ENCODE assay signal across 1 cellular context in the genomic region with DNA sequence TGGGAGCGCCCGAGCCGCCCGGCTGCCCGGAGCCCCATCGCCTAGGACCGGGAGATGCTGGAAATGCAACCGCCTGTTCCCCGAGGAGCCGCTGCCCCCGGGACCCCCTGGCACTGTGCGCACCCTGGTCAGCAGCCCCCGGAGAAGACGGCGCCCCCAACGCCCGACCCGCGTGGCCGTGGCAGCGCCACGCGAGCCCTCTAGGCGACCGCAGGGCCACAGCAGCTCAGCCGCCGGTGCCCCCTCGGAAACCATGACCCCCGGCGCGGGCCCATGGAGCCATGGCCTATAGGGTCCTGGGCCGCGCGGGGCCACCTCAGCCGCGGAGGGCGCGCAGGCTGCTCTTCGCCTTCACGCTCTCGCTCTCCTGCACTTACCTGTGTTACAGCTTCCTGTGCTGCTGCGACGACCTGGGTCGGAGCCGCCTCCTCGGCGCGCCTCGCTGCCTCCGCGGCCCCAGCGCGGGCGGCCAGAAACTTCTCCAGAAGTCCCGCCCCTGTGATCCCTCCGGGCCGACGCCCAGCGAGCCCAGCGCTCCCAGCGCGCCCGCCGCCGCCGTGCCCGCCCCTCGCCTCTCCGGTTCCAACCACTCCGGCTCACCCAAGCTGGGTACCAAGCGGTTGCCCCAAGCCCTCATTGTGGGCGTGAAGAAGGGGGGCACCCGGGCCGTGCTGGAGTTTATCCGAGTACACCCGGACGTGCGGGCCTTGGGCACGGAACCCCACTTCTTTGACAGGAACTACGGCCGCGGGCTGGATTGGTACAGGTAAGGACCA.
TF ChIP-seq lines count a peak whose summit lies in the region.

No MANE protein-coding gene starts in this region.

TF ChIP-seq in GM23338, 12 proteins besides CTCF, POLR2A, EP300 and RAD21 (continued from another document):
- TF ChIP-seq, protein P1, sequence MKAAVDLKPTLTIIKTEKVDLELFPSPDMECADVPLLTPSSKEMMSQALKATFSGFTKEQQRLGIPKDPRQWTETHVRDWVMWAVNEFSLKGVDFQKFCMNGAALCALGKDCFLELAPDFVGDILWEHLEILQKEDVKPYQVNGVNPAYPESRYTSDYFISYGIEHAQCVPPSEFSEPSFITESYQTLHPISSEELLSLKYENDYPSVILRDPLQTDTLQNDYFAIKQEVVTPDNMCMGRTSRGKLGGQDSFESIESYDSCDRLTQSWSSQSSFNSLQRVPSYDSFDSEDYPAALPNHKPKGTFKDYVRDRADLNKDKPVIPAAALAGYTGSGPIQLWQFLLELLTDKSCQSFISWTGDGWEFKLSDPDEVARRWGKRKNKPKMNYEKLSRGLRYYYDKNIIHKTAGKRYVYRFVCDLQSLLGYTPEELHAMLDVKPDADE (IDR thresholded peaks at IDR 0.05) = 0 out of 2 replicates have a peak, but pooled peaks have one; percentile 21
- TF ChIP-seq NANOG (IDR thresholded peaks at IDR 0.05; ENCODE audit: borderline replicate concordance) = no peak
